Comparison of ENCODE assay signal across 31 cellular contexts in genomic region chr10:107650939-107651338, GRCh38.
A peak's percentile ranks its signal among the peaks of the same experiment; 100 is the strongest.
DNase-seq lines count a peak whose midpoint lies in the region; ATAC-seq and TF ChIP-seq lines count a peak whose summit lies in the region.
"Had no signal": no experiment of that assay in that cellular context is flagged by ENCODE, and none has a peak within 500 bp of the region (broad histone marks: within the 10 kb centered on the region; RNA-seq: fewer than 3 reads in every experiment).

No MANE protein-coding gene starts in this region.

- H3K4me2 ChIP-seq in SK-N-SH: no peak overlapping the region
- H3K4me2 ChIP-seq: A549; BLaER1; BLaER1 treated with 17β-estradiol and CSF1 and Interleukin-3, amounts not matched to agents 10 nM and 100 nM had no signal

- no peaks in the 10 kb centered on the region for H3K36me3 ChIP-seq in SK-N-SH (replicated peaks in 1 of 2; ENCODE audit: control insufficient read depth in 1 of 2, insufficient read depth in 2 of 2, low read length in 1 of 2)
- H3K36me3 ChIP-seq: BE2C; BLaER1; BLaER1 treated with 17β-estradiol and CSF1 and Interleukin-3, amounts not matched to agents 10 nM and 100 nM had no signal

- CTCF ChIA-PET in SK-N-SH (lab: Yijun Ruan, JAX): no interaction called here

- POLR2A ChIA-PET in SK-N-SH (lab: Yijun Ruan, JAX): no interaction called here

- no peaks in the 10 kb centered on the region for H3K9me3 ChIP-seq in SK-N-SH
- H3K9me3 ChIP-seq: A549; BE2C; BLaER1; BLaER1 treated with 17β-estradiol and CSF1 and Interleukin-3, amounts not matched to agents 10 nM and 100 nM; Caco-2 had no signal

- TF ChIP-seq RAD21 in SK-N-SH (IDR thresholded peaks at IDR 0.05; ENCODE audit: low read length): no peak

- H3K9me2 ChIP-seq in SK-N-SH: no peaks in the 10 kb centered on the region

- TF ChIP-seq EP300 in SK-N-SH (IDR thresholded peaks at IDR 0.05; ENCODE audit: borderline replicate concordance in 1 of 2, low read depth in 1 of 2, low read length in 1 of 2): no peak

- TF ChIP-seq CTCF in SK-N-SH (IDR thresholded peaks at IDR 0.05): no peak

- H3K27ac ChIP-seq in SK-N-SH (ENCODE audit: low read depth in 2 of 2, low read length in 1 of 2): no peak overlapping the region
- H3K27ac ChIP-seq: 22Rv1; A549; BLaER1; BLaER1 treated with 17β-estradiol and CSF1 and Interleukin-3, amounts not matched to agents 10 nM and 100 nM; C4-2B had no signal

- H3K9ac ChIP-seq in SK-N-SH: no peak overlapping the region
- H3K9ac ChIP-seq: BLaER1; BLaER1 treated with 17β-estradiol and CSF1 and Interleukin-3, amounts not matched to agents 10 nM and 100 nM had no signal

- no peaks in the 10 kb centered on the region for H4K20me1 ChIP-seq in SK-N-SH (ENCODE audit: insufficient read depth)
- H4K20me1 ChIP-seq: BLaER1; BLaER1 treated with 17β-estradiol and CSF1 and Interleukin-3, amounts not matched to agents 10 nM and 100 nM had no signal

- no peak overlapping the region for H3K4me3 ChIP-seq in SK-N-SH (ENCODE audit: low read depth in 2 of 2, low read length in 1 of 2)
- H3K4me3 ChIP-seq: A549; BLaER1; BLaER1 treated with 17β-estradiol and CSF1 and Interleukin-3, amounts not matched to agents 10 nM and 100 nM had no signal

- H3K4me1 ChIP-seq in SK-N-SH (ENCODE audit: control insufficient read depth in 1 of 2, insufficient read depth in 2 of 2, low read depth in 1 of 2, low read length in 1 of 2): no peaks in the 10 kb centered on the region; a peak in 1 of 4 replicates
- H3K4me1 ChIP-seq: A549, Caco-2 had no signal

- peak; percentile 45 for DNase-seq in NCI-H82 (lab: John Stamatoyannopoulos, UW)
- DNase-seq in NCI-H82 treated with DMSO at 0.1 percent for 48 hours (lab: John Stamatoyannopoulos, UW; ENCODE audit: unreplicated experiment): no peak
- DNase-seq in SK-N-SH: no peak
- peak; percentile 68 for DNase-seq in SK-N-DZ (ENCODE audit: low spot score)
- no peak for DNase-seq in occipital lobe (lab: John Stamatoyannopoulos, UW)
- DNase-seq: 8988T; ACHN; AML-193; BE2C; C1 segment of cervical spinal cord; Caco-2; Calu3; CD4-positive, alpha-beta memory T cell; CD4-positive, alpha-beta T cell; CD4-positive, CD25-positive, alpha-beta regulatory T cell; CD8-positive, alpha-beta memory T cell; CD8-positive, alpha-beta T cell; COR-L47; DMS 273 treated with DMSO at 0.1 percent for 48 hours; DMS153; DMS53; DMS79; DMS79 treated with DMSO at 0.1 percent for 48 hours; DND-41; EL had no signal

- no peaks in the 10 kb centered on the region for H3F3A ChIP-seq in SK-N-SH (replicated peaks; ENCODE audit: insufficient read depth)

- H2AFZ ChIP-seq in SK-N-SH (ENCODE audit: low read depth): no peak overlapping the region

- H3K27me3 ChIP-seq in SK-N-SH (ENCODE audit: insufficient read depth): no peaks in the 10 kb centered on the region
- H3K27me3 ChIP-seq: BE2C; BLaER1; BLaER1 treated with 17β-estradiol and CSF1 and Interleukin-3, amounts not matched to agents 10 nM and 100 nM had no signal

- ATAC-seq in SK-N-SH treated with all-trans-retinoic acid at 6 μM for 48 hours: no peak
- ATAC-seq: A549; CD8-positive, alpha-beta T cell had no signal

- H3K79me2 ChIP-seq in SK-N-SH (ENCODE audit: insufficient read depth): no peaks in the 10 kb centered on the region

TF ChIP-seq in SK-N-SH treated with all-trans-retinoic acid at 6 μM for 48 hours, 23 proteins besides CTCF, POLR2A, EP300 and RAD21:
- TF ChIP-seq SNAI2 (CRISPR knock-in tag; IDR thresholded peaks at IDR 0.05) (no peak), ZC3H10 (CRISPR knock-in tag; IDR thresholded peaks at IDR 0.05) (no peak), ZNF8 (CRISPR knock-in tag; IDR thresholded peaks at IDR 0.05) (no peak), TCF4 (CRISPR knock-in tag; IDR thresholded peaks at IDR 0.05; ENCODE audit: borderline replicate concordance) (peak; percentile 42; the same call in 1 of the 2 replicates), ZFP30 (CRISPR knock-in tag; IDR thresholded peaks at IDR 0.05) (no peak), BACH2 (CRISPR knock-in tag; IDR thresholded peaks at IDR 0.05; ENCODE audit: borderline replicate concordance) (no peak), CREB5 (CRISPR knock-in tag; IDR thresholded peaks at IDR 0.05; ENCODE audit: low read depth) (no peak), ZNF70 (CRISPR knock-in tag; IDR thresholded peaks at IDR 0.05) (no peak), ESRRG (CRISPR knock-in tag; IDR thresholded peaks at IDR 0.05) (no peak)

TF ChIP-seq in SK-N-SH, 30 proteins besides CTCF, POLR2A, EP300 and RAD21:
- TF ChIP-seq MAX (IDR thresholded peaks at IDR 0.05; ENCODE audit: low read depth): no peak
- no peak for TF ChIP-seq POLR2AphosphoS5 (IDR thresholded peaks at IDR 0.05; ENCODE audit: low read depth, low read length)
- no peak for TF ChIP-seq USF2 (IDR thresholded peaks at IDR 0.05; ENCODE audit: borderline replicate concordance, low read depth, low read length)
- TF ChIP-seq TCF12 (IDR thresholded peaks at IDR 0.05): no peak
- TF ChIP-seq SMC3 (IDR thresholded peaks at IDR 0.05; ENCODE audit: low read depth, low read length): no peak
- TF ChIP-seq IRF3 (IDR thresholded peaks at IDR 0.05; ENCODE audit: low read depth, low read length): no peak
- no peak for TF ChIP-seq TEAD4 (IDR thresholded peaks at IDR 0.05; ENCODE audit: borderline replicate concordance, insufficient read depth)
- no peak for TF ChIP-seq RFX5 (IDR thresholded peaks at IDR 0.05; ENCODE audit: low read length)
- no peak for TF ChIP-seq FOSL2 (IDR thresholded peaks at IDR 0.05; ENCODE audit: borderline replicate concordance, low read depth)
- TF ChIP-seq NFIC (IDR thresholded peaks at IDR 0.05; ENCODE audit: borderline replicate concordance): no peak

Comparison
In these comparisons a context has a peak if more than half of its experiments do, and no peak if none do; other contexts are left out.
1. DNase-seq: peak in NCI-H82 (single experiment) and SK-N-DZ (single experiment); none in NCI-H82 treated with DMSO at 0.1 percent for 48 hours (single experiment), SK-N-SH (single experiment) and occipital lobe (single experiment).